In the genomic region with DNA sequence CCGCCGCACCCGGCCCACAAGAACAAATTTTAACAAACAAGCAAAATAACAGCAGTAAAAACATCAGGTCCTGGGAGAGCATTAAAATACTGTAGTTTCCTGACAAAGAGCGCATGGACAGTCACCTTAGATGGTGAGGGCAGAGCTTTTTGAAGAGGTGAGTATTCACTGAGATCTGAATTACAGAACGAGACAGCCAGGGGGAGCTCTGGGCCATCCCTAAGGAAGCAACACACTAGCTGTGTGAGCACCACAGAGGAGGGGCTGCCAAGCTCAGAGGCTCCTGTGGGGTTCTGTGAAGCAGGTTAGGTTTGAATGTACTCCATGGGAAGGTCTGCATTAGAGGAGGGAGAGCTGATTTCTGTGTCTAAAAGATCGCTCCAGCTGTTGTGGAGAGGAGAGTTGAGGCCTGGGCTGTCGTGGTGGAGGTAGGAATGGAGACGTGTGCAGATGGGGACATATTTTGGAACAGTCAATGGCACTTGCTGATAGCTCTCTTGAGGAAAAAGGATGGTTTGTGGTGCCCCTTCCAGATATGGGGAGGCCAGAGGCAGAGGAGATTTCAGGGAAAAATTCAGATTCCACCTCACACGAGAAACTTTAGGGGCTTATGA, we compare ENCODE assay signal across 8 cellular contexts.
DNase-seq lines count a peak whose midpoint lies in the region; ATAC-seq and TF ChIP-seq lines count a peak whose summit lies in the region.

No MANE protein-coding gene starts in this region.

- H3K4me1 ChIP-seq in transverse colon: no peaks in the 10 kb centered on the region

- TF ChIP-seq EP300 in transverse colon (IDR thresholded peaks at IDR 0.05; ENCODE audit: low read depth): no peak

- H3K27me3 Mint-ChIP-seq in CD14-positive monocyte (ENCODE audit: low read depth in 3 of 3) (no peaks in the 10 kb centered on the region), nephron progenitor cell (ENCODE audit: low read depth, poor library complexity) (no peaks in the 10 kb centered on the region)
- no peaks in the 10 kb centered on the region for H3K27me3 Mint-ChIP-seq in activated CD8-positive, alpha-beta memory T cell treated with anti-CD3 and anti-CD28 coated beads, Interleukin-2, amount 10 ng/mL, durations not matched to agents 7 days and 5 days

- CTCF ChIA-PET in activated CD8-positive, alpha-beta memory T cell treated with anti-CD3 and anti-CD28 coated beads, Interleukin-2, amount 10 ng/mL, durations not matched to agents 7 days and 5 days (lab: Charles Lee): interaction anchor here (0.8 to 9.1 kb wide), 19 partner anchors 9 to 253 kb away, joined by 3 to 102 read pairs (median 4); no protein-coding TSS in a partner anchor

- no peak overlapping the region for H3K27ac ChIP-seq in transverse colon

- H3K9me3 ChIP-seq in transverse colon: no peaks in the 10 kb centered on the region

- H3K36me3 Mint-ChIP-seq in CD14-positive monocyte (peaks cover 60 to 90% of the 10 kb centered on the region in 2 donors), nephron progenitor cell (ENCODE audit: low read depth) (peaks cover 71% of the 10 kb centered on the region)
- H3K36me3 Mint-ChIP-seq in activated CD8-positive, alpha-beta memory T cell treated with anti-CD3 and anti-CD28 coated beads, Interleukin-2, amount 10 ng/mL, durations not matched to agents 7 days and 5 days: peaks cover 9% of the 10 kb centered on the region

- TF ChIP-seq POLR2A in transverse colon (IDR thresholded peaks at IDR 0.05): no peak

- in situ Hi-C loops in transverse colon (cut with MboI; ENCODE audit: low pct_ligation_motif_present in 1 of 4, low pct_unique_long_range_greater_than_20kb in 1 of 4, low sequenced_read_pairs in 3 of 4): no loop called here

- peaks cover 0 to 86% (median 22%) of the 10 kb centered on the region in 4 donors for H3K36me3 ChIP-seq in transverse colon

- H3K27me3 ChIP-seq in transverse colon: no peaks in the 10 kb centered on the region

- WGBS in transverse colon (ENCODE audit: low coverage in 1 of 2), 2 donors: 87 to 90% methylated on average over 2 to 9 of the region's 9 CpGs

- peak; percentile 51 for TF ChIP-seq CTCF in CD14-positive monocyte (IDR thresholded peaks at IDR 0.05)
- TF ChIP-seq CTCF in nephron progenitor cell (IDR thresholded peaks at IDR 0.05): peak; percentile 59
- TF ChIP-seq CTCF in transverse colon (IDR thresholded peaks at IDR 0.05): peak; percentile 23 to 52 (median 42)

- intact Hi-C loops in CD14-positive monocyte (cut with micrococcal nuclease) (no loop called here), transverse colon (cut with DNase I; ENCODE audit: low total_unique reads) (no loop called here)

- H3K9me3 Mint-ChIP-seq in CD14-positive monocyte (no peaks in the 10 kb centered on the region), nephron progenitor cell (no peaks in the 10 kb centered on the region)
- H3K9me3 Mint-ChIP-seq in activated CD8-positive, alpha-beta memory T cell treated with anti-CD3 and anti-CD28 coated beads, Interleukin-2, amount 10 ng/mL, durations not matched to agents 7 days and 5 days (ENCODE audit: low read depth): no peaks in the 10 kb centered on the region

- peak; percentile 93 for ATAC-seq in activated CD8-positive, alpha-beta memory T cell treated with anti-CD3 and anti-CD28 coated beads, Interleukin-2, amount 10 ng/mL, durations not matched to agents 7 days and 5 days
- ATAC-seq in esophagus mucosa: peak; percentile 70
- no peak for ATAC-seq in GM21390 (IDR thresholded peaks at IDR 0.05; ENCODE audit: unreplicated experiment)

- no peaks in the 10 kb centered on the region for H3K4me1 Mint-ChIP-seq in CD14-positive monocyte
- no peaks in the 10 kb centered on the region for H3K4me1 Mint-ChIP-seq in activated CD8-positive, alpha-beta memory T cell treated with anti-CD3 and anti-CD28 coated beads, Interleukin-2, amount 10 ng/mL, durations not matched to agents 7 days and 5 days
- no peaks in the 10 kb centered on the region for H3K4me1 Mint-ChIP-seq in nephron progenitor cell

- H3K4me3 ChIP-seq in transverse colon: no peak overlapping the region

- H3K4me3 Mint-ChIP-seq in CD14-positive monocyte: no peak overlapping the region
- no peak overlapping the region for H3K4me3 Mint-ChIP-seq in activated CD8-positive, alpha-beta memory T cell treated with anti-CD3 and anti-CD28 coated beads, Interleukin-2, amount 10 ng/mL, durations not matched to agents 7 days and 5 days
- no peak overlapping the region for H3K4me3 Mint-ChIP-seq in nephron progenitor cell

- DNase-seq in CD14-positive monocyte (ENCODE audit: low spot score) (no peak), HCEC 1CT (peak; percentile 51), NCI-H748 (lab: John Stamatoyannopoulos, UW; ENCODE audit: unreplicated experiment) (peak; percentile 65), nephron progenitor cell (peak; percentile 60), transverse colon (peak; percentile 28)
- peak; percentile 73 for DNase-seq in activated CD8-positive, alpha-beta memory T cell treated with anti-CD3 and anti-CD28 coated beads, Interleukin-2, amount 10 ng/mL, durations not matched to agents 7 days and 5 days

- H3K27ac Mint-ChIP-seq in CD14-positive monocyte (no peak overlapping the region), nephron progenitor cell (no peak overlapping the region)
- no peak overlapping the region for H3K27ac Mint-ChIP-seq in activated CD8-positive, alpha-beta memory T cell treated with anti-CD3 and anti-CD28 coated beads, Interleukin-2, amount 10 ng/mL, durations not matched to agents 7 days and 5 days
